In the genomic region with DNA sequence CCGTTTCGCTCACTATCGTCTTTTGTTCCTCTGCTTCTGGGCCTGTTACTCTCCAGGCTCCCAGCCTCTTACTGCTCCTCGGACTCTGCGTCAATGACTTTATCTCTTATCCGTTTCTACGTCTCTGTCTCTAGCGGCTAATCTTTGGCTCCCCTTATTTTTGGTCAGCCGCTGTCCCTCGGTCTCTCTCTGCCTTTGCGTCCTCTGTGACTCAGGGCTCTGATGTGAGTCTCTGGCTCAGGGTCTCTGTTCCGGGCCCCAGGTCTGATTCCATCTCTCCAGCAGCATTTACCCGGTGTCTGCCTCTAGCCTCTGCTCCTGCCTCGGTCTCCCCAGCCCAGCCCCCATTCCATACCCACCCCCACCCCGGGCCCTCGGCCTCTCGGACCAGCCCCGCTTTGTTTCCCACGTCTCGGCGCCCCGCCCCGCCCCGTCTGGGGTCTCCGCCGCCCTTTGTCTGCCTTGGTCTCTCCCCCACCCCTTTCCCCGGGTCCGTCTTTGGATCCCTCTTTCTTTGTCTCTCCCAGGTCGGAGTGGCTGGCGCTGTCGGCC, we compare ENCODE assay signal across 8 cellular contexts. TPM values are rescaled to one million over a fixed set of nuclear protein-coding genes. Genes with fewer than 3 reads are reported as not detected.
A peak's percentile ranks its signal among the peaks of the same experiment; 100 is the strongest.
DNase-seq lines count a peak whose midpoint lies in the region; ATAC-seq and TF ChIP-seq lines count a peak whose summit lies in the region.

No MANE protein-coding gene starts in this region.

- TF ChIP-seq CTCF in WI38 (IDR thresholded peaks at IDR 0.05; ENCODE audit: low read depth, low read length) (no peak), GM13976 (IDR thresholded peaks at IDR 0.05; ENCODE audit: borderline replicate concordance, control extremely low read depth, extremely low read depth, insufficient read depth, missing control alignments) (no peak)

- peaks cover 17% of the 10 kb centered on the region for H3K4me1 ChIP-seq in rectal smooth muscle tissue (ENCODE audit: control insufficient read depth, insufficient read depth, low read length)

- peak overlapping the region; percentile 84 for H3K27ac ChIP-seq in rectal smooth muscle tissue (ENCODE audit: low read depth, low read length)

- H3K36me3 ChIP-seq in rectal smooth muscle tissue (ENCODE audit: control insufficient read depth, insufficient read depth, low read length), result peaks cover 3% of the 10 kb centered on the region

- DNase-seq in NCI-H748 (lab: John Stamatoyannopoulos, UW; ENCODE audit: unreplicated experiment), result peak; percentile 50
- no peak for DNase-seq in NCI-H748 treated with DMSO at 0.1 percent for 48 hours (lab: John Stamatoyannopoulos, UW)
- no peak for DNase-seq in Right ventricle myocardium superior
- no peak for DNase-seq in posterior vena cava (ENCODE audit: low spot score)
- no peak for DNase-seq in GM13976 (ENCODE audit: low spot score)

- ATAC-seq in Right ventricle myocardium superior (ENCODE audit: poor library complexity), result peak; percentile 37
- no peak for ATAC-seq in GM19455 (IDR thresholded peaks at IDR 0.05; ENCODE audit: unreplicated experiment)

- in situ Hi-C loops in GM13976 (cut with MboI; ENCODE audit: low sequenced_read_pairs, unreplicated experiment), result no loop called here

- no peaks in the 10 kb centered on the region for H3K27me3 ChIP-seq in rectal smooth muscle tissue (ENCODE audit: control insufficient read depth, insufficient read depth, low read length)

- intact Hi-C loops in Right ventricle myocardium superior (cut with DNase I) (no loop called here), posterior vena cava (cut with DNase I) (no loop called here)

- peak overlapping the region; percentile 51 for H3K9ac ChIP-seq in rectal smooth muscle tissue (ENCODE audit: low read length)

- H3K4me3 ChIP-seq in WI38 (ENCODE audit: low read depth, low read length) (peak overlapping the region; percentile 83), rectal smooth muscle tissue (ENCODE audit: low read length) (peak overlapping the region; percentile 92)

RNA-seq across cellular contexts. Expression of gene ZNF48, which starts 0.5 kb away (rescaled TPM):
- total RNA-seq in Right ventricle myocardium superior, result 5.1 TPM
- 1 to 10 TPM; 6.2 to 6.5 TPM for total RNA-seq in posterior vena cava

RNA-seq across cellular contexts. Expression of gene SEPTIN1, which starts 12.3 kb away (rescaled TPM):
- 0.97 TPM for total RNA-seq in Right ventricle myocardium superior
- 1 to 10 TPM; 1.6 to 3.0 TPM for total RNA-seq in posterior vena cava

RNA-seq across cellular contexts. Expression of gene ZNF771, which starts 12.7 kb away (rescaled TPM):
- total RNA-seq in Right ventricle myocardium superior, result 6.2 TPM
- 1 to 10 TPM; 5.6 to 6.1 TPM for total RNA-seq in posterior vena cava

RNA-seq across cellular contexts. Expression of gene MYL11, which starts 20.1 kb away (rescaled TPM):
- total RNA-seq in Right ventricle myocardium superior (not detected), posterior vena cava (not detected)

RNA-seq across cellular contexts. Expression of gene TBC1D10B, which starts 24.4 kb away (rescaled TPM):
- total RNA-seq in Right ventricle myocardium superior, result 24.4 TPM
- total RNA-seq in posterior vena cava, result 10 to 100 TPM; 27.8 to 29.8 TPM
